Comparison of ENCODE assay signal across 1 cellular context in genomic region chr5:54904425-54904824, GRCh38.
TF ChIP-seq lines count a peak whose summit lies in the region.

No MANE protein-coding gene starts in this region.

TF ChIP-seq in Ishikawa, 13 proteins besides CTCF, POLR2A, EP300 and RAD21 (continued from another document):
- TF ChIP-seq TCF12 (IDR thresholded peaks at IDR 0.05; ENCODE audit: low read depth) (no peak), CREB1 (IDR thresholded peaks at IDR 0.05; ENCODE audit: low read depth) (no peak), CEBPB (IDR thresholded peaks at IDR 0.05) (no peak), EGR1 (IDR thresholded peaks at IDR 0.05) (no peak)
